8 cellular contexts compared by ENCODE assay signal in genomic region chr11:62664405-62665074, GRCh38. TPM values are rescaled to one million over a fixed set of nuclear protein-coding genes. Genes with fewer than 3 reads are reported as not detected.
A peak's percentile ranks its signal among the peaks of the same experiment; 100 is the strongest.
DNase-seq lines count a peak whose midpoint lies in the region; ATAC-seq, FAIRE-seq and TF ChIP-seq lines count a peak whose summit lies in the region.

No MANE protein-coding gene starts in this region.

- H3K79me2 ChIP-seq in PC-9 (ENCODE audit: low read depth) = peaks cover 55% of the 10 kb centered on the region
- peaks cover 47% of the 10 kb centered on the region for H3K79me2 ChIP-seq in astrocyte (ENCODE audit: insufficient read depth, low read length)
- peaks cover 34% of the 10 kb centered on the region for H3K79me2 ChIP-seq in smooth muscle cell (ENCODE audit: low read depth)

- peaks cover 24% of the 10 kb centered on the region for H3K36me3 ChIP-seq in PC-9 (ENCODE audit: low read depth)
- peaks cover 12% of the 10 kb centered on the region for H3K36me3 ChIP-seq in astrocyte (ENCODE audit: insufficient read depth, low read length)
- no peaks in the 10 kb centered on the region for H3K36me3 ChIP-seq in smooth muscle cell (ENCODE audit: low read depth)

- H3K4me1 ChIP-seq in PC-9 (replicated peaks; ENCODE audit: insufficient read depth) (peaks cover 27% of the 10 kb centered on the region), astrocyte (ENCODE audit: insufficient read depth, low read length) (peaks cover 16% of the 10 kb centered on the region), smooth muscle cell (ENCODE audit: low read depth) (peaks cover 18% of the 10 kb centered on the region)

- TF ChIP-seq CTCF in PC-9 (conservative IDR thresholded peaks at IDR 0.05) = no peak
- no peak for TF ChIP-seq CTCF in astrocyte (IDR thresholded peaks at IDR 0.05; ENCODE audit: insufficient read depth, low read depth, low read length)
- TF ChIP-seq CTCF in smooth muscle cell (IDR thresholded peaks at IDR 0.05; ENCODE audit: borderline replicate concordance, insufficient read depth, poor library complexity, severe bottlenecking) = no peak

- H3F3A ChIP-seq in PC-9 (ENCODE audit: insufficient read depth, low read depth) (peaks cover 78% of the 10 kb centered on the region), smooth muscle cell (ENCODE audit: low read depth) (peaks cover 14% of the 10 kb centered on the region)

- peak; percentile 86 for DNase-seq in DMS53 (lab: John Stamatoyannopoulos, UW)
- peak; percentile 78 for DNase-seq in HT-29 (ENCODE audit: low spot score)
- DNase-seq in PC-9 = peak in 1 of 2 experiments; percentile 68
- peak; percentile 53 for DNase-seq in astrocyte (ENCODE audit: low read depth)
- no peak for DNase-seq in smooth muscle cell (lab: John Stamatoyannopoulos, UW; ENCODE audit: unreplicated experiment)
- DNase-seq in putamen (ENCODE audit: low spot score) = no peak

- ATAC-seq in GM21360 (IDR thresholded peaks at IDR 0.05; ENCODE audit: unreplicated experiment) = peak; percentile 17

- peak overlapping the region; percentile 92 for H3K27ac Mint-ChIP-seq in astrocyte (ENCODE audit: unreplicated experiment)

- H3K27me3 ChIP-seq in PC-9 (ENCODE audit: insufficient read depth, low read depth) = no peaks in the 10 kb centered on the region
- H3K27me3 ChIP-seq in astrocyte (ENCODE audit: insufficient read depth, low read length) = no peaks in the 10 kb centered on the region
- H3K27me3 ChIP-seq in smooth muscle cell (ENCODE audit: low read depth) = no peaks in the 10 kb centered on the region

- H3K27me3 Mint-ChIP-seq in astrocyte (ENCODE audit: low read depth, unreplicated experiment) = no peaks in the 10 kb centered on the region

- CTCF ChIA-PET in PC-9 (lab: Charles Lee) = interaction anchor here (0.5 to 1.1 kb wide), 7 partner anchors 11 to 281 kb away, joined by 3 to 7 read pairs (median 4); partner anchors contain the start of gene TUT1

- H3K27ac ChIP-seq in PC-9 (peak overlapping the region; percentile 72), astrocyte (ENCODE audit: low read depth, low read length) (peak overlapping the region; percentile 67), smooth muscle cell (ENCODE audit: low read depth) (peak overlapping the region; percentile 67)

- H3K36me3 Mint-ChIP-seq in astrocyte (ENCODE audit: low read depth, unreplicated experiment) = peaks cover 12% of the 10 kb centered on the region

- under 1% methylated on average over 35 of the region's 36 CpGs for WGBS in smooth muscle cell (ENCODE audit: low lambda C conversion rate)

- POLR2A ChIA-PET in PC-9 (lab: Charles Lee; ENCODE audit: unreplicated experiment) = interaction anchor here (0.5 to 2.0 kb wide), 31 partner anchors 9 to 639 kb away, joined by 3 to 55 read pairs (median 8); partner anchors contain the start of genes B3GAT3, EEF1G, HNRNPUL2 and INTS5

- H3K4me2 ChIP-seq in PC-9 (peak overlapping the region; percentile 58), astrocyte (ENCODE audit: low read length) (peak overlapping the region; percentile 97), smooth muscle cell (peak overlapping the region; percentile 91)

- no peaks in the 10 kb centered on the region for H3K9me2 ChIP-seq in PC-9 (ENCODE audit: insufficient read depth)

- no peaks in the 10 kb centered on the region for H3K9me3 Mint-ChIP-seq in astrocyte (ENCODE audit: unreplicated experiment)

- H3K9me3 ChIP-seq in PC-9 (ENCODE audit: insufficient read depth, low read depth) (no peaks in the 10 kb centered on the region), astrocyte (ENCODE audit: insufficient read depth, low read depth, low read length) (no peaks in the 10 kb centered on the region), iPS-18c (ENCODE audit: control insufficient read depth, insufficient read depth, low read length) (no peaks in the 10 kb centered on the region), smooth muscle cell (replicated peaks; ENCODE audit: low read depth) (no peaks in the 10 kb centered on the region)

- H3K4me3 ChIP-seq in PC-9 (peak overlapping the region; percentile 88), astrocyte (ENCODE audit: insufficient read depth, low read depth, low read length) (peak overlapping the region; percentile 97), iPS-18c (ENCODE audit: insufficient read depth, low read depth, low read length) (peak overlapping the region; percentile 100), smooth muscle cell (peak overlapping the region; percentile 85)

- intact Hi-C loops in PC-9 (cut with micrococcal nuclease; ENCODE audit: unreplicated experiment) = loop anchor here (5.0 kb wide), 3 partner anchors 42 to 122 kb away; partner anchors contain the start of genes B3GAT3 and TUT1

- H4K20me1 ChIP-seq in PC-9 (ENCODE audit: insufficient read depth) (no peaks in the 10 kb centered on the region; the same call in none of the 2 replicates), astrocyte (ENCODE audit: insufficient read depth, low read length) (peaks cover 29% of the 10 kb centered on the region), smooth muscle cell (ENCODE audit: low read depth) (peaks cover 17% of the 10 kb centered on the region)

- peaks cover 12% of the 10 kb centered on the region for H3K4me1 Mint-ChIP-seq in astrocyte (ENCODE audit: low read depth, unreplicated experiment)

- BruUV-seq in PC-9 (replicated peaks; lab: Mats Ljungman, UMichigan) = no TSS peak

- H3K9ac ChIP-seq in astrocyte (ENCODE audit: low read length) = peak overlapping the region; percentile 87
- peak overlapping the region; percentile 78 for H3K9ac ChIP-seq in smooth muscle cell (ENCODE audit: low read depth)

- peak overlapping the region; percentile 96 for H3K4me3 Mint-ChIP-seq in astrocyte (ENCODE audit: unreplicated experiment)

- no peak for FAIRE-seq in astrocyte (lab: Jason Lieb, UNC)

- peak overlapping the region; percentile 93 for H2AFZ ChIP-seq in PC-9
- peak overlapping the region; percentile 51 for H2AFZ ChIP-seq in astrocyte (ENCODE audit: low read depth, low read length)
- H2AFZ ChIP-seq in smooth muscle cell (ENCODE audit: low read depth) = peak overlapping the region; percentile 81

RNA-seq across cellular contexts. Expression of gene C11orf98, which starts 0.5 kb away (rescaled TPM):
- total RNA-seq in HT-29 (2014; rRNA removed; shearing (Covaris generic)) = 272 and 322 TPM in 2 replicates
- total RNA-seq in PC-9 (2021) = 86.7 and 94.9 TPM in 2 replicates
- total RNA-seq in astrocyte = 60.0 and 69.8 TPM in 2 replicates
- total RNA-seq in smooth muscle cell = 54.4 and 68.4 TPM in 2 replicates
- 101 and 114 TPM in 2 replicates for polyA plus RNA-seq in smooth muscle cell

RNA-seq across cellular contexts. Expression of gene CSKMT, which starts 0.6 kb away (rescaled TPM):
- total RNA-seq in HT-29 (2014; rRNA removed; shearing (Covaris generic)) = 24.5 and 25.2 TPM in 2 replicates
- total RNA-seq in PC-9 (2021) = 19.2 and 51.9 TPM in 2 replicates
- 15.6 and 23.3 TPM in 2 replicates for total RNA-seq in astrocyte
- total RNA-seq in smooth muscle cell = 1.3 and 4.9 TPM in 2 replicates
- polyA plus RNA-seq in smooth muscle cell = 1.4 and 9.8 TPM in 2 replicates

RNA-seq across cellular contexts. Expression of gene UQCC3, which starts 6.9 kb away (rescaled TPM):
- 124 and 141 TPM in 2 replicates for total RNA-seq in HT-29 (2014; rRNA removed; shearing (Covaris generic))
- total RNA-seq in PC-9 (2021) = 16.1 and 25.4 TPM in 2 replicates
- 7.2 and 8.7 TPM in 2 replicates for total RNA-seq in astrocyte
- total RNA-seq in smooth muscle cell = 5.5 and 7.7 TPM in 2 replicates
- 14.4 and 16.7 TPM in 2 replicates for polyA plus RNA-seq in smooth muscle cell

RNA-seq across cellular contexts. Expression of gene LBHD1, which starts 7.5 kb away (rescaled TPM):
- total RNA-seq in HT-29 (2014; rRNA removed; shearing (Covaris generic)) = 11.3 and 13.3 TPM in 2 replicates
- total RNA-seq in PC-9 (2021) (13.2 and 16.1 TPM in 2 replicates), astrocyte (6.4 and 8.0 TPM in 2 replicates), smooth muscle cell (1.5 and 5.6 TPM in 2 replicates)
- 3.9 and 7.7 TPM in 2 replicates for polyA plus RNA-seq in smooth muscle cell

RNA-seq across cellular contexts. Expression of gene INTS5, which starts 11.4 kb away (rescaled TPM):
- 44.6 and 47.4 TPM in 2 replicates for total RNA-seq in HT-29 (2014; rRNA removed; shearing (Covaris generic))
- total RNA-seq in PC-9 (2021) (28.2 and 31.5 TPM in 2 replicates), astrocyte (16.7 and 18.4 TPM in 2 replicates), smooth muscle cell (7.3 and 8.2 TPM in 2 replicates)
- polyA plus RNA-seq in smooth muscle cell = 11.9 and 13.2 TPM in 2 replicates

Comparison
In these comparisons a context has a peak if more than half of its experiments do, and no peak if none do; other contexts are left out.
1. DNase-seq: peak in DMS53 (single experiment), HT-29 (single experiment) and astrocyte (single experiment); none in smooth muscle cell (single experiment) and putamen (single experiment).
2. Peak in every context shown above with its lines, with median percentiles within 50 percentile points of each other: H2AFZ ChIP-seq, H3K27ac ChIP-seq, H3K4me2 ChIP-seq and H3K4me3 ChIP-seq.